Comparison of ENCODE assay signal across 31 cellular contexts in genomic region chrX:2761246-2761645, GRCh38. TPM values are rescaled to one million over a fixed set of nuclear protein-coding genes. Genes with fewer than 3 reads are reported as not detected.
"Had no signal": no experiment of that assay in that cellular context is flagged by ENCODE, and none has a peak within 500 bp of the region (broad histone marks: within the 10 kb centered on the region; RNA-seq: fewer than 3 reads in every experiment).

No MANE protein-coding gene starts in this region.

- H3K9me3 ChIP-seq: colonic mucosa, esophagus muscularis mucosa, left lung, neutrophil, prostate gland, suprapubic skin, transverse colon, vagina had no signal

- H3K4me3 ChIP-seq: colonic mucosa, esophagus muscularis mucosa, heart right ventricle, left lung, prostate gland, suprapubic skin, transverse colon, vagina had no signal

- H3K4me1 ChIP-seq: colonic mucosa, esophagus muscularis mucosa, heart right ventricle, left lung, parathyroid adenoma, prostate gland, transverse colon, vagina had no signal

- H3K27me3 ChIP-seq: colonic mucosa, esophagus muscularis mucosa, left lung, neutrophil, suprapubic skin, transverse colon, vagina had no signal

- H3K36me3 ChIP-seq: colonic mucosa, esophagus muscularis mucosa, heart right ventricle, left lung, neutrophil, prostate gland, suprapubic skin, transverse colon, vagina had no signal

- H3K79me2 ChIP-seq: parathyroid adenoma had no signal

- H3K27ac ChIP-seq: colonic mucosa, esophagus muscularis mucosa, heart right ventricle, left lung, neutrophil, parathyroid adenoma, prostate gland, suprapubic skin, transverse colon, vagina had no signal

- ATAC-seq: heart right ventricle; left cardiac atrium; left lung; naive thymus-derived CD8-positive, alpha-beta T cell; right cardiac atrium had no signal

- H2AFZ ChIP-seq: parathyroid adenoma had no signal

- H3K9ac ChIP-seq: parathyroid adenoma had no signal

- DNase-seq: colonic mucosa; effector CD8-positive, alpha-beta T cell; endodermal cell; foreskin melanocyte; glutamatergic neuron; heart right ventricle; hippocampal formation; left cardiac atrium; left lung; mesenchymal stem cell; midbrain; naive thymus-derived CD8-positive, alpha-beta T cell; right cardiac atrium; small intestine; stimulated activated CD4-positive, alpha-beta T cell treated with anti-CD3 and anti-CD28 coated beads, Interleukin-12 subunit alpha, Interleukin-12 subunit beta, amount 100 ng/mL, for 4 hours; stimulated activated CD4-positive, alpha-beta T cell treated with anti-CD3 and anti-CD28 coated beads, Interleukin-1b, Interleukin-23, amount 100 ng/mL, for 48 hours; stimulated activated CD4-positive, alpha-beta T cell treated with anti-CD3 and anti-CD28 coated beads, Interleukin-4, amount 100 ng/mL, for 1 hour; stimulated activated CD8-positive, alpha-beta memory T cell treated with anti-CD3 and anti-CD28 coated beads, Interleukin-4, amount 100 ng/mL, for 48 hours; stimulated activated naive CD4-positive, alpha-beta T cell; transverse colon had no signal

RNA-seq across cellular contexts. Expression of gene XG, which starts 9.4 kb away (rescaled TPM):
- total RNA-seq: chondrocyte; endothelial cell of umbilical vein; epithelial cell of proximal tubule; lung microvascular endothelial cell; naive thymus-derived CD8-positive, alpha-beta T cell; renal cortical epithelial cell had no signal
- polyA plus RNA-seq: naive thymus-derived CD8-positive, alpha-beta T cell had no signal
